13 cellular contexts compared by ENCODE assay signal in the genomic region with DNA sequence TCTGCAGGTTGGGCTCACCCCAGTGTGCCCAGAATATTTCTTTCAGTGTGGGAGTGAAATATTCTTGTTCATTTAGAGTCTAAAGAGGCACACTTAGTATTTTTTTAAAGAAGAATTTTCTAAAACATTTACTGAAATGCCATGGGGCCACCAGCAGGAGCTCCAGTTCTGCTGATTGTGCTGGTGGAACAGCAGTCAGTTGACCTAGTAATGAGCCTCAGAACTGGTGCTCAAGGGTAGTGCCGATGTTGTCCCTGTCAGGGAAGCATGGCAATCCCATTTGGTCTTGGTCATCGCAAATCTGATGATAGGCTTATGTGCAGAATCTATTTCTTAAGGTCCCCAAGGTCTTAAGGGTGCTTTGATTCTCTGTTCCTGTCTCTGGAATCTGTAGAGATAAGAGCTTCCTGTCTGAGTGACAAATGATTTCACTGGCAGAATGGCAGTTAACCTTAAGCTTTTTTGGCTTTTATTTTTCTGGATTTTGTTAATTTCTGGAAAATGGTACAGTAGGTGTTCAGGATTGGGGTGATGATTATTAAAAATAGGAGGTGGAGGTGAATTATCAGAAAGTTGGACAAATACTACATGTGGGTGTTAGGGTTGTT. TPM values are rescaled to one million over a fixed set of nuclear protein-coding genes. Genes with fewer than 3 reads are reported as not detected.
DNase-seq lines count a peak whose midpoint lies in the region; ATAC-seq and TF ChIP-seq lines count a peak whose summit lies in the region.
"Had no signal": no experiment of that assay in that cellular context is flagged by ENCODE, and none has a peak within 500 bp of the region (broad histone marks: within the 10 kb centered on the region; RNA-seq: fewer than 3 reads in every experiment).

No MANE protein-coding gene starts in this region.

- H3K27me3 ChIP-seq in upper lobe of left lung: no peaks in the 10 kb centered on the region
- H3K27me3 ChIP-seq: right atrium auricular region, thyroid gland had no signal

- peaks cover 32% of the 10 kb centered on the region for H3K4me1 Mint-ChIP-seq in activated T-cell treated with anti-CD3 and anti-CD28 coated beads, Interleukin-2, amount 50 U/mL, for 72 hours (ENCODE audit: low read depth)
- peaks cover 81% of the 10 kb centered on the region for H3K4me1 Mint-ChIP-seq in WTC11
- H3K4me1 Mint-ChIP-seq in stimulated activated naive CD8-positive, alpha-beta T cell treated with anti-CD3 and anti-CD28 coated beads, Interleukin-15, amount 100 ng/mL, for 72 hours: peaks cover 50% of the 10 kb centered on the region

- no peak overlapping the region for H3K4me3 Mint-ChIP-seq in activated T-cell treated with anti-CD3 and anti-CD28 coated beads, Interleukin-2, amount 50 U/mL, for 72 hours
- H3K4me3 Mint-ChIP-seq in WTC11: no peak overlapping the region; the same call in 1 of the 2 replicates
- no peak overlapping the region for H3K4me3 Mint-ChIP-seq in stimulated activated naive CD8-positive, alpha-beta T cell treated with anti-CD3 and anti-CD28 coated beads, Interleukin-15, amount 100 ng/mL, for 72 hours

- peak overlapping the region; percentile 96 for H3K27ac Mint-ChIP-seq in activated T-cell treated with anti-CD3 and anti-CD28 coated beads, Interleukin-2, amount 50 U/mL, for 72 hours
- H3K27ac Mint-ChIP-seq in WTC11: peak overlapping the region; percentile 66
- H3K27ac Mint-ChIP-seq in stimulated activated naive CD8-positive, alpha-beta T cell treated with anti-CD3 and anti-CD28 coated beads, Interleukin-15, amount 100 ng/mL, for 72 hours: peak overlapping the region; percentile 4 to 78

- H3K4me3 ChIP-seq in fibroblast of pulmonary artery (replicated peaks; ENCODE audit: low read depth, low read length): no peak overlapping the region
- H3K4me3 ChIP-seq in upper lobe of left lung: no peak overlapping the region
- H3K4me3 ChIP-seq: right atrium auricular region, thyroid gland had no signal

- CTCF ChIA-PET in WTC11 (lab: Charles Lee): no interaction called here

- ATAC-seq in activated T-cell treated with anti-CD3 and anti-CD28 coated beads, Interleukin-2, amount 50 U/mL, for 72 hours (replicated peaks in 1 of 2): no peak
- ATAC-seq in WTC11 (no peak), upper lobe of left lung (ENCODE audit: low FRiP score in 2 of 2) (no peak)
- ATAC-seq in stimulated activated naive CD8-positive, alpha-beta T cell treated with anti-CD3 and anti-CD28 coated beads, Interleukin-15, amount 100 ng/mL, for 72 hours: no peak
- ATAC-seq: PC-3 had no signal

- no peaks in the 10 kb centered on the region for H3K27me3 Mint-ChIP-seq in activated T-cell treated with anti-CD3 and anti-CD28 coated beads, Interleukin-2, amount 50 U/mL, for 72 hours (ENCODE audit: low read depth)
- no peaks in the 10 kb centered on the region for H3K27me3 Mint-ChIP-seq in WTC11 (ENCODE audit: low read depth)
- H3K27me3 Mint-ChIP-seq in stimulated activated naive CD8-positive, alpha-beta T cell treated with anti-CD3 and anti-CD28 coated beads, Interleukin-15, amount 100 ng/mL, for 72 hours: no peaks in the 10 kb centered on the region

- peaks cover 25 to 38% (median 29%) of the 10 kb centered on the region in 4 donors for H3K4me1 ChIP-seq in upper lobe of left lung

- H3K9me3 ChIP-seq in upper lobe of left lung: no peaks in the 10 kb centered on the region
- H3K9me3 ChIP-seq: right atrium auricular region, thyroid gland had no signal

- DNase-seq in activated T-cell treated with anti-CD3 and anti-CD28 coated beads, Interleukin-2, amount 50 U/mL, for 72 hours: no peak
- DNase-seq in activated T-cell treated with anti-CD3 and anti-CD28 coated beads, Interleukin-2, amount 50 U/mL, for 48 hours: no peak
- DNase-seq in WTC11 (ENCODE audit: low spot score): no peak
- no peak for DNase-seq in fibroblast of pulmonary artery (ENCODE audit: low read depth)
- no peak for DNase-seq in stimulated activated naive CD8-positive, alpha-beta T cell treated with anti-CD3 and anti-CD28 coated beads, Interleukin-15, amount 100 ng/mL, for 72 hours
- DNase-seq in upper lobe of left lung: no peak
- DNase-seq in NCI-H2171 treated with DMSO at 0.1 percent for 48 hours (lab: John Stamatoyannopoulos, UW): no peak
- DNase-seq in SHP77 treated with DMSO at 0.1 percent for 48 hours (lab: John Stamatoyannopoulos, UW): no peak
- DNase-seq: activated gamma-delta T cell, DMS 273 treated with DMSO at 0.1 percent for 48 hours, thyroid gland had no signal

- no peak overlapping the region for H3K27ac ChIP-seq in upper lobe of left lung

- no peak for TF ChIP-seq POLR2A in upper lobe of left lung (IDR thresholded peaks at IDR 0.05)

- no peak for TF ChIP-seq CTCF in WTC11 (IDR thresholded peaks at IDR 0.05)
- TF ChIP-seq CTCF in fibroblast of pulmonary artery (IDR thresholded peaks at IDR 0.05; ENCODE audit: low read length, missing control alignments): peak; percentile 4
- no peak for TF ChIP-seq CTCF in upper lobe of left lung (IDR thresholded peaks at IDR 0.05)

- no peak for TF ChIP-seq EP300 in upper lobe of left lung (IDR thresholded peaks at IDR 0.05)

- peaks cover 0 to 40% (median 9%) of the 10 kb centered on the region in 4 donors for H3K36me3 ChIP-seq in upper lobe of left lung

- H3K9me3 Mint-ChIP-seq in activated T-cell treated with anti-CD3 and anti-CD28 coated beads, Interleukin-2, amount 50 U/mL, for 72 hours: no peaks in the 10 kb centered on the region
- no peaks in the 10 kb centered on the region for H3K9me3 Mint-ChIP-seq in WTC11
- H3K9me3 Mint-ChIP-seq in stimulated activated naive CD8-positive, alpha-beta T cell treated with anti-CD3 and anti-CD28 coated beads, Interleukin-15, amount 100 ng/mL, for 72 hours: no peaks in the 10 kb centered on the region

- POLR2A ChIA-PET in WTC11 (lab: Charles Lee): interaction anchor here (1.8 kb wide), 1 partner anchor 29 kb away, joined by 7 read pairs; no protein-coding TSS in a partner anchor

- H3K36me3 Mint-ChIP-seq in activated T-cell treated with anti-CD3 and anti-CD28 coated beads, Interleukin-2, amount 50 U/mL, for 72 hours (ENCODE audit: insufficient read depth in 2 of 2): peaks cover 5 to 21% of the 10 kb centered on the region in 2 donors
- H3K36me3 Mint-ChIP-seq in WTC11: peaks cover 74% of the 10 kb centered on the region

- 72 to 77% methylated on average over 2 of the region's 2 CpGs for WGBS in upper lobe of left lung, 2 donors

TF ChIP-seq in WTC11, 78 proteins besides CTCF, POLR2A, EP300 and RAD21 (continues in another document):
- TF ChIP-seq, protein P1, sequence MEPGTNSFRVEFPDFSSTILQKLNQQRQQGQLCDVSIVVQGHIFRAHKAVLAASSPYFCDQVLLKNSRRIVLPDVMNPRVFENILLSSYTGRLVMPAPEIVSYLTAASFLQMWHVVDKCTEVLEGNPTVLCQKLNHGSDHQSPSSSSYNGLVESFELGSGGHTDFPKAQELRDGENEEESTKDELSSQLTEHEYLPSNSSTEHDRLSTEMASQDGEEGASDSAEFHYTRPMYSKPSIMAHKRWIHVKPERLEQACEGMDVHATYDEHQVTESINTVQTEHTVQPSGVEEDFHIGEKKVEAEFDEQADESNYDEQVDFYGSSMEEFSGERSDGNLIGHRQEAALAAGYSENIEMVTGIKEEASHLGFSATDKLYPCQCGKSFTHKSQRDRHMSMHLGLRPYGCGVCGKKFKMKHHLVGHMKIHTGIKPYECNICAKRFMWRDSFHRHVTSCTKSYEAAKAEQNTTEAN (CRISPR knock-in tag; IDR thresholded peaks at IDR 0.05): no peak
- TF ChIP-seq TCF7 (CRISPR knock-in tag; IDR thresholded peaks at IDR 0.05; ENCODE audit: low read depth) (no peak), ZNF416 (CRISPR knock-in tag; IDR thresholded peaks at IDR 0.05) (no peak)
- TF ChIP-seq, protein P2, sequence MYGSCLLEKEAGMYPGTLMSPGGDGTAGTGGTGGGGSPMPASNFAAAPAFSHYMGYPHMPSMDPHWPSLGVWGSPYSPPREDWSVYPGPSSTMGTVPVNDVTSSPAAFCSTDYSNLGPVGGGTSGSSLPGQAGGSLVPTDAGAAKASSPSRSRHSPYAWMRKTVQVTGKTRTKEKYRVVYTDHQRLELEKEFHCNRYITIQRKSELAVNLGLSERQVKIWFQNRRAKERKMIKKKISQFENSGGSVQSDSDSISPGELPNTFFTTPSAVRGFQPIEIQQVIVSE (CRISPR knock-in tag; IDR thresholded peaks at IDR 0.05; ENCODE audit: borderline replicate concordance): no peak
- TF ChIP-seq, protein P3, sequence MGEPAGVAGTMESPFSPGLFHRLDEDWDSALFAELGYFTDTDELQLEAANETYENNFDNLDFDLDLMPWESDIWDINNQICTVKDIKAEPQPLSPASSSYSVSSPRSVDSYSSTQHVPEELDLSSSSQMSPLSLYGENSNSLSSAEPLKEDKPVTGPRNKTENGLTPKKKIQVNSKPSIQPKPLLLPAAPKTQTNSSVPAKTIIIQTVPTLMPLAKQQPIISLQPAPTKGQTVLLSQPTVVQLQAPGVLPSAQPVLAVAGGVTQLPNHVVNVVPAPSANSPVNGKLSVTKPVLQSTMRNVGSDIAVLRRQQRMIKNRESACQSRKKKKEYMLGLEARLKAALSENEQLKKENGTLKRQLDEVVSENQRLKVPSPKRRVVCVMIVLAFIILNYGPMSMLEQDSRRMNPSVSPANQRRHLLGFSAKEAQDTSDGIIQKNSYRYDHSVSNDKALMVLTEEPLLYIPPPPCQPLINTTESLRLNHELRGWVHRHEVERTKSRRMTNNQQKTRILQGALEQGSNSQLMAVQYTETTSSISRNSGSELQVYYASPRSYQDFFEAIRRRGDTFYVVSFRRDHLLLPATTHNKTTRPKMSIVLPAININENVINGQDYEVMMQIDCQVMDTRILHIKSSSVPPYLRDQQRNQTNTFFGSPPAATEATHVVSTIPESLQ (CRISPR knock-in tag; IDR thresholded peaks at IDR 0.05): no peak

RNA-seq across cellular contexts. Expression of a gene that starts 31.3 kb away (rescaled TPM):
- total RNA-seq in activated T-cell treated with anti-CD3 and anti-CD28 coated beads, Interleukin-2, amount 50 U/mL, for 72 hours: 10 to 100 TPM; 30.0 to 34.9 TPM
- total RNA-seq in WTC11 (2021): 132 to 156 TPM (median 150 TPM) in 3 replicates
- total RNA-seq in upper lobe of left lung: 10 to 100 TPM; 26.2 to 46.5 (median 38.1) TPM

Comparison
In these comparisons a context has a peak if more than half of its experiments do, and no peak if none do; other contexts are left out.
1. H3K27ac Mint-ChIP-seq: peak in every context shown above with its lines; median percentile 96 in activated T-cell treated with anti-CD3 and anti-CD28 coated beads, Interleukin-2, amount 50 U/mL, for 72 hours; 66 in WTC11; 41 in stimulated activated naive CD8-positive, alpha-beta T cell treated with anti-CD3 and anti-CD28 coated beads, Interleukin-15, amount 100 ng/mL, for 72 hours.